Comparison of ENCODE assay signal across 8 cellular contexts in genomic region chr6:43171284-43172126, GRCh38. TPM values are rescaled to one million over a fixed set of nuclear protein-coding genes. Genes with fewer than 3 reads are reported as not detected.
DNase-seq lines count a peak whose midpoint lies in the region; ATAC-seq, FAIRE-seq and TF ChIP-seq lines count a peak whose summit lies in the region.

No MANE protein-coding gene starts in this region.

- H3K27me3 ChIP-seq in trophoblast cell (ENCODE audit: insufficient read depth, low read length), result no peaks in the 10 kb centered on the region

- H3K79me1 ChIP-seq in trophoblast cell (ENCODE audit: low read length), result peaks cover 25% of the 10 kb centered on the region

- peaks cover 13 to 14% of the 10 kb centered on the region in 2 experiments for H3K4me1 ChIP-seq in trophoblast cell (ENCODE audit: control insufficient read depth in 1 of 2, insufficient read depth in 2 of 2, low read length in 2 of 2)

- H4K8ac ChIP-seq in trophoblast cell (ENCODE audit: low read depth, low read length), result peak overlapping the region; percentile 91

- H2BK12ac ChIP-seq in trophoblast cell (ENCODE audit: low read length), result peak overlapping the region; percentile 53

- no peak for DNase-seq in D721Med (ENCODE audit: insufficient read length, low spot score)
- DNase-seq in activated CD8-positive, alpha-beta memory T cell treated with anti-CD3 and anti-CD28 coated beads, Interleukin-2, amount 50 U/mL, for 4 hours, result peak; percentile 46
- DNase-seq in fibroblast of mammary gland (ENCODE audit: low read depth), result no peak
- DNase-seq in trophoblast cell, result peak in 1 of 2 donors; percentile 31
- no peak for DNase-seq in NCI-H2107 treated with DMSO at 0.1 percent for 48 hours (lab: John Stamatoyannopoulos, UW; ENCODE audit: unreplicated experiment)
- DNase-seq in NCI-H2081 (lab: John Stamatoyannopoulos, UW), result no peak

- H3K4me2 ChIP-seq in trophoblast cell (ENCODE audit: low read length), result peak overlapping the region; percentile 74

- TF ChIP-seq CTCF in D721Med (IDR thresholded peaks at IDR 0.05; ENCODE audit: insufficient read depth, missing control alignments), result peak; percentile 40
- peak; percentile 14 for TF ChIP-seq CTCF in fibroblast of mammary gland (conservative IDR thresholded peaks at IDR 0.05; ENCODE audit: control insufficient read depth, insufficient read depth, low read depth, low read length)

- no peak overlapping the region for H3K23ac ChIP-seq in trophoblast cell (ENCODE audit: low read length)

- H3K9ac ChIP-seq in trophoblast cell (ENCODE audit: low read length), result peak overlapping the region; percentile 98

- H2BK5ac ChIP-seq in trophoblast cell (ENCODE audit: low read depth, low read length, poor library complexity), result peak overlapping the region; percentile 95

- peaks cover 16 to 17% of the 10 kb centered on the region in 2 experiments for H3K36me3 ChIP-seq in trophoblast cell (ENCODE audit: control insufficient read depth in 1 of 2, insufficient read depth in 2 of 2, low read length in 2 of 2)

- H2BK120ac ChIP-seq in trophoblast cell (ENCODE audit: insufficient read depth, low read length, poor library complexity), result peak overlapping the region; percentile 96

- peak overlapping the region; percentile 99 for H3K14ac ChIP-seq in trophoblast cell (ENCODE audit: low read length)

- peak overlapping the region; percentile 96 for H4K91ac ChIP-seq in trophoblast cell (ENCODE audit: low read depth, low read length)

- H3K4me3 ChIP-seq in fibroblast of mammary gland (ENCODE audit: control insufficient read depth, low read depth, low read length) (peak overlapping the region; percentile 85), trophoblast cell (ENCODE audit: low read depth, low read length) (peak overlapping the region; percentile 99)

- no peaks in the 10 kb centered on the region for H3K9me3 ChIP-seq in trophoblast cell (ENCODE audit: insufficient read depth, low read depth, low read length)

- no CpG with 5 or more reads among the region's 116 CpGs for WGBS in trophoblast cell (ENCODE audit: extremely low coverage, insufficient coverage, insufficient read length)

- ATAC-seq in GM19452 (IDR thresholded peaks at IDR 0.05; ENCODE audit: unreplicated experiment), result peak; percentile 37
- peak; percentile 35 for ATAC-seq in HG03521 (IDR thresholded peaks at IDR 0.05; ENCODE audit: unreplicated experiment)

- H4K12ac ChIP-seq in trophoblast cell (ENCODE audit: low read depth, low read length), result peak overlapping the region; percentile 88

- FAIRE-seq in D721Med (lab: Jason Lieb, UNC), result no peak

- peak overlapping the region; percentile 86 for H3K27ac ChIP-seq in trophoblast cell (ENCODE audit: low read depth, low read length)

- peak overlapping the region; percentile 90 for H2AK5ac ChIP-seq in trophoblast cell (ENCODE audit: low read length)

- peak overlapping the region; percentile 97 for H3K18ac ChIP-seq in trophoblast cell (ENCODE audit: low read length)

- H3K79me2 ChIP-seq in trophoblast cell (ENCODE audit: control insufficient read depth, insufficient read depth, low read length, poor library complexity), result peaks cover 23% of the 10 kb centered on the region

- peak overlapping the region; percentile 99 for H3K4ac ChIP-seq in trophoblast cell (ENCODE audit: low read depth, low read length)

- peak overlapping the region; percentile 85 for H2AFZ ChIP-seq in trophoblast cell (ENCODE audit: insufficient read depth, low read length, poor library complexity)

RNA-seq across cellular contexts. Expression of gene SRF, which starts 0.4 kb away (rescaled TPM):
- 34.6 and 36.3 TPM in 2 replicates for polyA plus RNA-seq in trophoblast cell (2013)

RNA-seq across cellular contexts. Expression of gene CUL9, which starts 10.5 kb away (rescaled TPM):
- 11.7 and 12.1 TPM in 2 replicates for polyA plus RNA-seq in trophoblast cell (2013)

RNA-seq across cellular contexts. Expression of gene DNPH1, which starts 57.8 kb away (rescaled TPM):
- polyA plus RNA-seq in trophoblast cell (2013), result 29.4 and 33.8 TPM in 2 replicates
